Comparison of ENCODE assay signal across 8 cellular contexts in the genomic region with DNA sequence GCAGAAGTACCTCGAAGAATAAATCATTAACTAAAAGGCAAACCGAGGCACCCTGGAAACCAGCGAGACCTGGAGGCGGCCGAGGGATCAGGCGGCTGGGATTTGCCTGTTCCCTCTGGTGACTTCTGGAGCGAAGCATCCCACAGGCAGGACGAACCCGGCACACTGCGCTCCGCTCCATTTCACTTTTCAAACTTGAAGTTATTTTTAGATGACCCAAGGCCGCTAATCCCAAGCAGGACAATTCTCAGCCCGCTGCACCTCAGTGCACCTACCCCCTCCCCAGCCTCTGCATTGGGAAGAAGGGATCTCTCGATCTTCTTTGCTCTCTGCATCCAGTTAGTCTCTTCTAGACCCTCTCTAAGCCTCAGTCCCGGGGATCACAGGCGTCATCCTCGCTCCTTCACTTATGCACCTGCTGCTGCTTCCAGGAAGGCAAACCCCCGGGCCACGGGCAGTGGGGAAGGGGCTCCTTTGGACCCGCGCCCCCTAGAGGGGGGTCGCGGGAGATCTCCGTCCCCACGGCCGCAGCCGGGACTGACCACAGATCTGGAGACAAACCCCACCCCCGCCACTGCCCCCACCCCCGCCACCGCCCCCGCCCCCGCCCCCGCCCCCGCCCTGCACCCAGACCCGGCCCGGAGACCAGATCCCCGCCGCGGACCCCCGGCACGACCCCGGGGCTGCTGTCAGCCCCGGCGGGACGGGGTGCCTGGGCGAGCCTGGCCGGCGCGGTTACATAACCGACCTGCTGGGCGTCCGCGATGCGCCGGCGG. TPM values are rescaled to one million over a fixed set of nuclear protein-coding genes. Genes with fewer than 3 reads are reported as not detected.
DNase-seq lines count a peak whose midpoint lies in the region; ATAC-seq and TF ChIP-seq lines count a peak whose summit lies in the region.

No MANE protein-coding gene starts in this region.

- ATAC-seq in HG03439 (IDR thresholded peaks at IDR 0.05; ENCODE audit: unreplicated experiment) = no peak

- no peaks in the 10 kb centered on the region for H3K9me2 ChIP-seq in SU-DHL-6 (replicated peaks; ENCODE audit: insufficient read depth, low read length)

- no peak overlapping the region for H3K27ac Mint-ChIP-seq in nephron progenitor cell

- no peak overlapping the region for H2AFZ ChIP-seq in SU-DHL-6 (ENCODE audit: low read depth, low read length, severe bottlenecking)

- no peaks in the 10 kb centered on the region for H3K36me3 ChIP-seq in SU-DHL-6 (ENCODE audit: low read length)

- TF ChIP-seq CTCF in 22Rv1 (IDR thresholded peaks at IDR 0.05) (peak; percentile 41), GM12865 (IDR thresholded peaks at IDR 0.05; ENCODE audit: insufficient read depth, low read depth, low read length, missing control alignments) (peak; percentile 5), SU-DHL-6 (IDR thresholded peaks at IDR 0.05; ENCODE audit: insufficient read depth, low read length, poor library complexity, severe bottlenecking) (peak; percentile 45), fibroblast of villous mesenchyme (IDR thresholded peaks at IDR 0.05; ENCODE audit: insufficient read depth, low read depth, low read length) (peak; percentile 34), nephron progenitor cell (IDR thresholded peaks at IDR 0.05) (peak; percentile 44)

- H3K9me3 ChIP-seq in SU-DHL-6 (ENCODE audit: insufficient read depth, low read length) = no peaks in the 10 kb centered on the region

- peaks cover 15% of the 10 kb centered on the region for H3K4me1 Mint-ChIP-seq in nephron progenitor cell

- no peaks in the 10 kb centered on the region for H3K27me3 ChIP-seq in SU-DHL-6 (ENCODE audit: low read length)

- H3K36me3 Mint-ChIP-seq in nephron progenitor cell (ENCODE audit: low read depth) = no peaks in the 10 kb centered on the region

- no peaks in the 10 kb centered on the region for H3F3A ChIP-seq in SU-DHL-6 (ENCODE audit: insufficient read depth)

- no peaks in the 10 kb centered on the region for H4K20me1 ChIP-seq in SU-DHL-6 (ENCODE audit: low read depth, low read length)

- peak overlapping the region; percentile 84 for H3K4me3 Mint-ChIP-seq in nephron progenitor cell

- DNase-seq in GM12865 (ENCODE audit: low read depth) = no peak
- no peak for DNase-seq in fibroblast of villous mesenchyme (ENCODE audit: low read depth)
- DNase-seq in nephron progenitor cell = peak; percentile 79
- DNase-seq in effector CD8-positive, alpha-beta T cell (lab: John Stamatoyannopoulos, UW) = no peak
- DNase-seq in cerebellar nuclear complex (lab: John Stamatoyannopoulos, UW) = no peak

- H3K9me3 Mint-ChIP-seq in nephron progenitor cell = no peaks in the 10 kb centered on the region

- H3K27ac ChIP-seq in 22Rv1 = peak overlapping the region; percentile 59
- no peak overlapping the region for H3K27ac ChIP-seq in SU-DHL-6 (ENCODE audit: low read depth, low read length)

- no peaks in the 10 kb centered on the region for H3K79me2 ChIP-seq in SU-DHL-6 (ENCODE audit: insufficient read depth, low read length)

- peaks cover 71% of the 10 kb centered on the region for H3K27me3 Mint-ChIP-seq in nephron progenitor cell (ENCODE audit: low read depth, poor library complexity)

- peak overlapping the region; percentile 73; the same call in 1 of the 2 replicates for H3K9ac ChIP-seq in SU-DHL-6 (ENCODE audit: low read length)

- peak overlapping the region; percentile 74 for H3K4me2 ChIP-seq in SU-DHL-6 (ENCODE audit: low read depth, low read length, poor library complexity, severe bottlenecking)

- H3K4me3 ChIP-seq in GM12865 (ENCODE audit: low read depth, low read length) (no peak overlapping the region), SU-DHL-6 (ENCODE audit: insufficient read depth, low read length, poor library complexity, severe bottlenecking) (peak overlapping the region; percentile 86), fibroblast of villous mesenchyme (ENCODE audit: low read depth, low read length) (peak overlapping the region; percentile 58)

RNA-seq across cellular contexts. Expression of a gene that starts 0.6 kb away (rescaled TPM):
- total RNA-seq in fibroblast of villous mesenchyme = 1.7 and 1.9 TPM in 2 replicates
